ENCODE assay signal across 12 cellular contexts in the genomic region with DNA sequence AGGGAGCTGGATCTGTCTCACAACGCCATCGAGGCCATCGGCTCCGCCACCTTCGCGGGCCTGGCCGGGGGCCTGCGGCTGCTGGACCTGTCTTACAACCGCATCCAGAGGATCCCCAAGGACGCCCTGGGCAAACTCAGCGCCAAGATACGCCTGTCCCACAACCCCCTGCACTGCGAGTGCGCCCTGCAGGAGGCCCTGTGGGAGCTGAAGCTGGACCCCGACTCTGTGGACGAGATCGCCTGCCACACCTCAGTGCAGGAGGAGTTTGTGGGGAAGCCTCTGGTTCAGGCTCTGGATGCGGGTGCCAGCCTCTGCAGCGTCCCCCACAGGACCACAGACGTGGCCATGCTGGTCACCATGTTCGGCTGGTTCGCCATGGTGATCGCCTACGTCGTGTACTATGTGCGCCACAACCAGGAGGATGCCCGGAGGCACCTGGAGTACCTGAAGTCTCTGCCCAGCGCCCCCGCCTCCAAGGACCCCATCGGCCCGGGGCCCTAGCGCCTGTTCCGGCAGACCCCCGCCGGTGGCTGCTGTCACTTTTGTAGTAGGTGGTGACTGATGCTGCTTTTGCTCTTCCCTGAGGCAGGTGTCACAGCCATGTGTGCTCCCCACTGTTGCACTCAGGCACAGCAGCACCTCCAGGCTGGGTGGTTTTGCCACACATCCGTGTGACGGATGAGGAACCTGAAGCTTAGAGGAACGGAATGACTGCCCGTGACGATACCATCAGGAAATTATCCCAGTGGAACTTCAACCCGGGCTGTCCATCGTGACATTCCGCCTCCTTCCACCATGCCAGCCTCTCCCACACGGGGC. TPM values are rescaled to one million over a fixed set of nuclear protein-coding genes. Genes with fewer than 3 reads are reported as not detected.
A peak's percentile ranks its signal among the peaks of the same experiment; 100 is the strongest.
DNase-seq lines count a peak whose midpoint lies in the region; ATAC-seq and TF ChIP-seq lines count a peak whose summit lies in the region.
"Had no signal": no experiment of that assay in that cellular context is flagged by ENCODE, and none has a peak within 500 bp of the region (broad histone marks: within the 10 kb centered on the region; RNA-seq: fewer than 3 reads in every experiment).

No MANE protein-coding gene starts in this region.

- ATAC-seq in T-helper 17 cell (no peak), GM18907 (IDR thresholded peaks at IDR 0.05; ENCODE audit: unreplicated experiment) (no peak)
- ATAC-seq: gastrocnemius medialis had no signal

- peak overlapping the region; percentile 71 for H3K4me3 Mint-ChIP-seq in T-helper 2 cell treated with Interferon-gamma antibody and Interleukin-4, amounts not matched to agents 5 μg/mL and 100 μg/mL, for 36 hours
- H3K4me3 Mint-ChIP-seq in T-helper 17 cell: peak overlapping the region; percentile 80
- peak overlapping the region; percentile 53 for H3K4me3 Mint-ChIP-seq in osteocyte (ENCODE audit: unreplicated experiment)

- H3K27ac Mint-ChIP-seq in T-helper 2 cell treated with Interferon-gamma antibody and Interleukin-4, amounts not matched to agents 5 μg/mL and 100 μg/mL, for 36 hours: no peak overlapping the region
- H3K27ac Mint-ChIP-seq in T-helper 17 cell (no peak overlapping the region), osteocyte (ENCODE audit: unreplicated experiment) (no peak overlapping the region)
- H3K27ac Mint-ChIP-seq: stimulated activated naive CD8-positive, alpha-beta T cell treated with anti-CD3 and anti-CD28 coated beads, Interleukin-15, Interleukin-2, amounts not matched to agents 100 ng/mL and 50 ng/mL, for 24 hours had no signal

- peaks cover 17% of the 10 kb centered on the region for H3K9me3 Mint-ChIP-seq in T-helper 2 cell treated with Interferon-gamma antibody and Interleukin-4, amounts not matched to agents 5 μg/mL and 100 μg/mL, for 36 hours
- H3K9me3 Mint-ChIP-seq in osteocyte (ENCODE audit: unreplicated experiment): peaks cover 5% of the 10 kb centered on the region
- H3K9me3 Mint-ChIP-seq: stimulated activated naive CD8-positive, alpha-beta T cell treated with anti-CD3 and anti-CD28 coated beads, Interleukin-15, Interleukin-2, amounts not matched to agents 100 ng/mL and 50 ng/mL, for 24 hours had no signal

- no peak for TF ChIP-seq CTCF in osteocyte (IDR thresholded peaks at IDR 0.05)
- no peak for TF ChIP-seq CTCF in foreskin fibroblast (IDR thresholded peaks at IDR 0.05; ENCODE audit: low read depth, low read length)

- DNase-seq in T-helper 2 cell treated with Interferon-gamma antibody and Interleukin-4, amounts not matched to agents 5 μg/mL and 100 μg/mL, for 36 hours (ENCODE audit: low spot score): no peak
- DNase-seq in T-helper 2 cell (no peak), T-helper 17 cell (no peak), iPS-NIHi11 (ENCODE audit: low spot score) (peak; percentile 12), osteocyte (ENCODE audit: extremely low spot score, unreplicated experiment) (no peak), occipital lobe (lab: John Stamatoyannopoulos, UW) (no peak), foreskin fibroblast (no peak)
- DNase-seq: 8988T, gastrocnemius medialis, GDM1 had no signal

- no peak overlapping the region for H3K4me3 ChIP-seq in foreskin fibroblast (ENCODE audit: low read depth in 1 of 2, low read length in 2 of 2)

- no peaks in the 10 kb centered on the region for H3K36me3 Mint-ChIP-seq in T-helper 2 cell treated with Interferon-gamma antibody and Interleukin-4, amounts not matched to agents 5 μg/mL and 100 μg/mL, for 36 hours (ENCODE audit: low read depth)
- H3K36me3 Mint-ChIP-seq in T-helper 17 cell (ENCODE audit: low read depth) (no peaks in the 10 kb centered on the region), osteocyte (ENCODE audit: unreplicated experiment) (no peaks in the 10 kb centered on the region)

- no peaks in the 10 kb centered on the region for H3K9me3 ChIP-seq in T-helper 17 cell (ENCODE audit: control insufficient read depth, low read length, poor library complexity, severe bottlenecking)
- H3K9me3 ChIP-seq: gastrocnemius medialis had no signal

- H3K4me1 Mint-ChIP-seq in T-helper 2 cell treated with Interferon-gamma antibody and Interleukin-4, amounts not matched to agents 5 μg/mL and 100 μg/mL, for 36 hours (ENCODE audit: low read depth): peaks cover 3% of the 10 kb centered on the region
- H3K4me1 Mint-ChIP-seq in T-helper 17 cell (peaks cover 5% of the 10 kb centered on the region), osteocyte (ENCODE audit: unreplicated experiment) (no peaks in the 10 kb centered on the region)

- peaks cover 12% of the 10 kb centered on the region for H3K27me3 Mint-ChIP-seq in T-helper 2 cell treated with Interferon-gamma antibody and Interleukin-4, amounts not matched to agents 5 μg/mL and 100 μg/mL, for 36 hours (ENCODE audit: low read depth)
- no peaks in the 10 kb centered on the region for H3K27me3 Mint-ChIP-seq in T-helper 17 cell
- H3K27me3 Mint-ChIP-seq in osteocyte (ENCODE audit: unreplicated experiment): peaks cover 6% of the 10 kb centered on the region

RNA-seq across cellular contexts. Expression of gene LRRC3, which starts 1.8 kb away (rescaled TPM):
- 1 to 10 TPM in 1 of 2 donors, under 1 TPM in 1; 0.85 to 1.0 TPM for total RNA-seq in T-helper 17 cell
- total RNA-seq in osteocyte: 4.0 and 4.2 TPM in 2 replicates
- 4.8 TPM for total RNA-seq in occipital lobe
